In the genomic region with DNA sequence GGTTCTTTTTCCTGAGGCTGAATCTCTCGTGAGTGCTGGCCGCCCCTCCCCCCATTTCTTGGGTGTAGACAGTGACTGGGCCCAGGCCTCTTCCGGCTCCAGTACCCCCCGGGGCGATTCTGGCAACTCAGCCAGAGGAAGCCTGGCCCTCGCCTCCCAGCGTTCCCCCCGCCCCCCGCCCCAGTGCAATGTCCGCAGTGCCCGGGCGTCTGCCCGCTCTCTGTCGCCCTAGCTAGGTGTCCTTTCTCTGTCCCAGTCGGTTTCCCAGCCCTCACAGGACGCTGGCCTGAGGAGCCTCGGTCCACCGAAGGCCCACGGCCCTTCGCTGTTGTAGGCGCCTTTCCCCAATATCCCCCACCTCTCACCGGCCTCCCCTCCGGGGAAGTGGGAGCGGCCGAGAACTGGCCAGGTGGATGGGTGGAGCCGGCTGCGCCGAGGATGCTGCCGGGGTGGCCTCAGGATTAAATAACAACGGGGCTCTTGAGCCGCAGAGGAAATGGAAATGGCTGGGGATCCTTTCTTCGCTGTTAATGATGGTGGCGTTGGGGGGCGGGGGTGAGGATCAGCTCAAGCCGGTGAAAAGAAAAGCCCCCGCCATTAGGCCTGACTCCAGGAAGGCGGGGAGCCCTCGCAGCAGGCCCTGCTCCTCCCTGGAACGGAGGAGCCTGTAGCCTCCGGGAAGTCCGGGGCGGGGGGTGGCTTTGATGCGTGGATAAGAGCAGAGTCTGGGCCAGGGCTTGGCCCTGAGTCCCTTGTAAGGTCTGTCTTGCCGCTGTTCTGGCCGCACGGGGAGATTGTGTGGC, we compare ENCODE assay signal across 1 cellular context.
A peak's percentile ranks its signal among the peaks of the same experiment; 100 is the strongest.
TF ChIP-seq lines count a peak whose summit lies in the region.

No MANE protein-coding gene starts in this region.

TF ChIP-seq in K562, 482 proteins besides CTCF, POLR2A, EP300 and RAD21 (continued from another document):
- TF ChIP-seq, protein P1, sequence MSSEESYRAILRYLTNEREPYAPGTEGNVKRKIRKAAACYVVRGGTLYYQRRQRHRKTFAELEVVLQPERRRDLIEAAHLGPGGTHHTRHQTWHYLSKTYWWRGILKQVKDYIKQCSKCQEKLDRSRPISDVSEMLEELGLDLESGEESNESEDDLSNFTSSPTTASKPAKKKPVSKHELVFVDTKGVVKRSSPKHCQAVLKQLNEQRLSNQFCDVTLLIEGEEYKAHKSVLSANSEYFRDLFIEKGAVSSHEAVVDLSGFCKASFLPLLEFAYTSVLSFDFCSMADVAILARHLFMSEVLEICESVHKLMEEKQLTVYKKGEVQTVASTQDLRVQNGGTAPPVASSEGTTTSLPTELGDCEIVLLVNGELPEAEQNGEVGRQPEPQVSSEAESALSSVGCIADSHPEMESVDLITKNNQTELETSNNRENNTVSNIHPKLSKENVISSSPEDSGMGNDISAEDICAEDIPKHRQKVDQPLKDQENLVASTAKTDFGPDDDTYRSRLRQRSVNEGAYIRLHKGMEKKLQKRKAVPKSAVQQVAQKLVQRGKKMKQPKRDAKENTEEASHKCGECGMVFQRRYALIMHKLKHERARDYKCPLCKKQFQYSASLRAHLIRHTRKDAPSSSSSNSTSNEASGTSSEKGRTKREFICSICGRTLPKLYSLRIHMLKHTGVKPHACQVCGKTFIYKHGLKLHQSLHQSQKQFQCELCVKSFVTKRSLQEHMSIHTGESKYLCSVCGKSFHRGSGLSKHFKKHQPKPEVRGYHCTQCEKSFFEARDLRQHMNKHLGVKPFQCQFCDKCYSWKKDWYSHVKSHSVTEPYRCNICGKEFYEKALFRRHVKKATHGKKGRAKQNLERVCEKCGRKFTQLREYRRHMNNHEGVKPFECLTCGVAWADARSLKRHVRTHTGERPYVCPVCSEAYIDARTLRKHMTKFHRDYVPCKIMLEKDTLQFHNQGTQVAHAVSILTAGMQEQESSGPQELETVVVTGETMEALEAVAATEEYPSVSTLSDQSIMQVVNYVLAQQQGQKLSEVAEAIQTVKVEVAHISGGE (CRISPR knock-in tag; IDR thresholded peaks at IDR 0.05): peak in 1 of 3 experiments; percentile 70; a peak in 2 of 6 replicates
